Comparison of ENCODE assay signal across 10 cellular contexts in the genomic region with DNA sequence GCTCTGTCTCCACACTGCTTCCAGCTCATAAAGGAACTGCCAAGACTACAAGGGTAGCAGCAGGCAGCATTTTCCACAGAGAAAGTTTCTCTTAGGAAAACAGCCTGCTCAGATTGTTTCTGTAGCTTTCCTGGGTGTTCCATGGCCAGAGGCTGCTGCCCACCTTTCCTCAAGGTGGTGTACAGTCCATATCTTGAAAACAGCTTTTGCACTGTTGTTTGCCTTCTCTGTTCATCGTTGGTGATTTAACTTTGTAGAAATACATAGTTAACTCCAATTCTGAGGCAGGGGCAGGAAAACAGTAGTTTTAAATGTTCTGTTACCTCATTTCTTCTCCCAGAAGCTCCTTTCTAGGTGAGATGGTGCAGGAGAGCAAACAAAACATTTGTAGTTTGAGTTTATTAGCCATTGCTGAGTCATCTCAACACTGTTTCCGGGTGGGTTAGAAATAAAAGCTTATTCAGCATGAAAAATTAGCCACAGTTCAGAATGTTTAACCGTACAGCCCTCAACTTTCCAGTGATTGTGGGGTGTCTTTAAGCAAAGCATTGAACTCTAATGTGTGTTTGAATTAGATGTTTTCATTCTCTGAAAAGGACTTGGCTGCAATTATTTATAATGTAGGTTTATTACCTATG. TPM values are rescaled to one million over a fixed set of nuclear protein-coding genes. Genes with fewer than 3 reads are reported as not detected.
DNase-seq lines count a peak whose midpoint lies in the region; TF ChIP-seq lines count a peak whose summit lies in the region.
"Had no signal": no experiment of that assay in that cellular context is flagged by ENCODE, and none has a peak within 500 bp of the region (broad histone marks: within the 10 kb centered on the region; RNA-seq: fewer than 3 reads in every experiment).

No MANE protein-coding gene starts in this region.

- no peak overlapping the region for H2AFZ ChIP-seq in PC-9

- no peak overlapping the region for H3K4me3 Mint-ChIP-seq in activated naive CD4-positive, alpha-beta T cell treated with anti-CD3 and anti-CD28 coated beads, Interleukin-2, amount 50 U/mL, for 24 hours
- no peak overlapping the region for H3K4me3 Mint-ChIP-seq in endodermal cell

- no TSS peak for BruUV-seq in PC-9 (replicated peaks; lab: Mats Ljungman, UMichigan)

- H3K4me3 ChIP-seq in PC-9 (no peak overlapping the region), endodermal cell (ENCODE audit: low read length) (no peak overlapping the region)
- H3K4me3 ChIP-seq: skin epidermis had no signal

- H3K4me1 ChIP-seq in PC-9 (replicated peaks; ENCODE audit: insufficient read depth) (peaks cover 16% of the 10 kb centered on the region), endodermal cell (ENCODE audit: control insufficient read depth, insufficient read depth, low read length) (no peaks in the 10 kb centered on the region)

- H3K9me3 ChIP-seq in PC-9 (ENCODE audit: insufficient read depth, low read depth) (no peaks in the 10 kb centered on the region), endodermal cell (ENCODE audit: control insufficient read depth, low read length) (no peaks in the 10 kb centered on the region)

- H3K27ac Mint-ChIP-seq in activated naive CD4-positive, alpha-beta T cell treated with anti-CD3 and anti-CD28 coated beads, Interleukin-2, amount 50 U/mL, for 24 hours, result peak overlapping the region; percentile 18
- peak overlapping the region; percentile 13 for H3K27ac Mint-ChIP-seq in endodermal cell

- H3K9me3 Mint-ChIP-seq in activated naive CD4-positive, alpha-beta T cell treated with anti-CD3 and anti-CD28 coated beads, Interleukin-2, amount 50 U/mL, for 24 hours, result no peaks in the 10 kb centered on the region
- no peaks in the 10 kb centered on the region for H3K9me3 Mint-ChIP-seq in endodermal cell

- peak overlapping the region; percentile 38 for H3K4me2 ChIP-seq in PC-9

- POLR2A ChIA-PET in PC-9 (lab: Charles Lee; ENCODE audit: unreplicated experiment), result interaction anchor here (0.7 to 0.9 kb wide), 2 partner anchors 32 to 133 kb away, joined by 3 to 6 read pairs; no protein-coding TSS in a partner anchor

- no peaks in the 10 kb centered on the region for H3K79me2 ChIP-seq in PC-9 (ENCODE audit: low read depth)

- peaks cover 6% of the 10 kb centered on the region; the same call in 1 of the 2 replicates for H3F3A ChIP-seq in PC-9 (ENCODE audit: insufficient read depth, low read depth)

- H3K27me3 Mint-ChIP-seq in activated naive CD4-positive, alpha-beta T cell treated with anti-CD3 and anti-CD28 coated beads, Interleukin-2, amount 50 U/mL, for 24 hours, result no peaks in the 10 kb centered on the region
- H3K27me3 Mint-ChIP-seq in endodermal cell (ENCODE audit: insufficient read depth), result no peaks in the 10 kb centered on the region

- H3K4me1 Mint-ChIP-seq in activated naive CD4-positive, alpha-beta T cell treated with anti-CD3 and anti-CD28 coated beads, Interleukin-2, amount 50 U/mL, for 24 hours, result peaks cover 24% of the 10 kb centered on the region
- H3K4me1 Mint-ChIP-seq in endodermal cell, result no peaks in the 10 kb centered on the region

- peaks cover 14% of the 10 kb centered on the region for H3K36me3 Mint-ChIP-seq in activated naive CD4-positive, alpha-beta T cell treated with anti-CD3 and anti-CD28 coated beads, Interleukin-2, amount 50 U/mL, for 24 hours
- H3K36me3 Mint-ChIP-seq in endodermal cell (ENCODE audit: low read depth), result peaks cover 54% of the 10 kb centered on the region

- 95 to 100% methylated on average over 3 of the region's 3 CpGs for WGBS in endodermal cell (ENCODE audit: insufficient coverage in 1 of 2, insufficient read length in 1 of 2), 2 experiments

- TF ChIP-seq CTCF in PC-9 (conservative IDR thresholded peaks at IDR 0.05) (no peak), endodermal cell (conservative IDR thresholded peaks at IDR 0.05) (no peak)

- no peak for DNase-seq in activated naive CD4-positive, alpha-beta T cell (lab: John Stamatoyannopoulos, UW)
- DNase-seq in PC-9 (peak in 1 of 2 experiments; percentile 36), endodermal cell (no peak), substantia nigra (lab: John Stamatoyannopoulos, UW) (no peak), NOMO-1 treated with dmso at 0.1 percent for 144 hours (lab: John Stamatoyannopoulos, UW; ENCODE audit: unreplicated experiment) (no peak), NCI-H1105 treated with DMSO at 0.1 percent for 48 hours (lab: John Stamatoyannopoulos, UW) (no peak)
- no peak for DNase-seq in stimulated activated CD4-positive, alpha-beta T cell treated with anti-CD3 and anti-CD28 coated beads, Interleukin-2, amount 100 ng/mL, for 48 hours
- DNase-seq: DMS79 treated with DMSO at 0.1 percent for 48 hours had no signal

- H3K9ac ChIP-seq in endodermal cell (ENCODE audit: extremely low read depth, low read length, poor library complexity, severe bottlenecking), result no peak overlapping the region

- H4K20me1 ChIP-seq in PC-9 (ENCODE audit: insufficient read depth), result no peaks in the 10 kb centered on the region

- H3K9me2 ChIP-seq in PC-9 (ENCODE audit: insufficient read depth), result no peaks in the 10 kb centered on the region

- H3K27ac ChIP-seq in PC-9 (peak overlapping the region; percentile 77), endodermal cell (ENCODE audit: low read depth, low read length) (no peak overlapping the region), substantia nigra (ENCODE audit: low read depth, low read length, poor library complexity, severe bottlenecking) (peak overlapping the region; percentile 18)

- H3K36me3 ChIP-seq in PC-9 (ENCODE audit: low read depth) (no peaks in the 10 kb centered on the region), endodermal cell (ENCODE audit: control insufficient read depth, insufficient read depth, low read length) (peaks cover 73% of the 10 kb centered on the region)

- CTCF ChIA-PET in PC-9 (lab: Charles Lee), result interaction anchor here (0.6 kb wide), 1 partner anchor 303 kb away, joined by 4 read pairs; no protein-coding TSS in a partner anchor

- H3K27me3 ChIP-seq in PC-9 (ENCODE audit: insufficient read depth, low read depth) (no peaks in the 10 kb centered on the region), endodermal cell (ENCODE audit: control insufficient read depth, insufficient read depth, low read length, poor library complexity, severe bottlenecking) (no peaks in the 10 kb centered on the region)

- intact Hi-C loops in PC-9 (cut with micrococcal nuclease; ENCODE audit: unreplicated experiment), result no loop called here

RNA-seq across cellular contexts. Expression of gene DIP2A, which starts 41.7 kb away (rescaled TPM):
- 39.9 and 44.6 TPM in 2 replicates for total RNA-seq in PC-9 (2021)
- 10 to 100 TPM; 51.0 to 52.2 TPM for total RNA-seq in endodermal cell
- polyA plus RNA-seq in endodermal cell (2013, experiment 1 of 2), result 41.5 TPM
- 38.8 TPM for polyA plus RNA-seq in endodermal cell (2013, experiment 2 of 2)
